ENCODE assay signal across 17 cellular contexts in the genomic region with DNA sequence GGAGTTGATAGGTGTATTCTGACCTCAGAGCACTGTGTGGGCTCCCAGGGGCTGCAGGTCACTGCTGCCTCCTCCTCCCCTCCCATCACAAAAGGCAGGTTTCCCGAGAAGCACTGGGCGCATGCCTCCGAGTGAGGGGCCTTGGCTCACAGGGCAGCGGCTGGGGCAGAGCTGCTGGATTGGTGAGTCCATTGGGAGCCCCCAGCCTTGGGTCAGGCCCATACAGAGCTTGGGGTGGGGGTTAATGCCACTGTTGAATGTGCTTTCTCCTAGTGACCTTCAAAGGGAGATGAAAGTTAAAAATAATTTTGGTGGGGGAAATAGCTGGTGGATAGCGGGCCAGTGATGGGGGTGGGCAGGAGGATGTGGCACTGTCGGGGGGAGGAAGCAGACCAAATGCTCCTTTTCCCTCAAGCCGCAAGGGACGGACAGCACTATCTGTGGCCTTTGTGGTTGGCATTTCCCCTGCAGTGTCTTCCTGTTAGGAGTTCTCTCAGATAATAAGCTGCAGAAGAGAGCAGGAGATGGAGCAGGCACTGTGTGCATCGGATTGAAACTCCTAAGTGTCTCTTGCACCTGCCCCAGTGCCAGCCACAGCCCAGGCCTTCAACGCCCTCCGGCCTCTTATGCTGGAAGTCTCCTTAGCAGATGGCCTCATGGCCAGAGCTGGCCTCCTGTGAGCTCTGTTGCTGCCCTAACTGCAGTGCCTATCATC. TPM values are rescaled to one million over a fixed set of nuclear protein-coding genes. Genes with fewer than 3 reads are reported as not detected.
DNase-seq lines count a peak whose midpoint lies in the region; TF ChIP-seq lines count a peak whose summit lies in the region.
"Had no signal": no experiment of that assay in that cellular context is flagged by ENCODE, and none has a peak within 500 bp of the region (broad histone marks: within the 10 kb centered on the region; RNA-seq: fewer than 3 reads in every experiment).

No MANE protein-coding gene starts in this region.

- POLR2A ChIA-PET in GM10248 (lab: Yijun Ruan, JAX), result interaction anchor here (0.9 kb wide), 1 partner anchor 38 kb away, joined by 3 read pairs; no protein-coding TSS in a partner anchor

- peak overlapping the region; percentile 6 to 69 (median 26) for H3K27ac Mint-ChIP-seq in immature natural killer cell
- H3K27ac Mint-ChIP-seq: activated T-cell treated with anti-CD3 and anti-CD28 coated beads, Interleukin-2, amount 50 U/mL, for 72 hours had no signal

- peak overlapping the region in 6 of 11 experiments; percentile 24 to 54 (median 46); a peak in 8 of 22 replicates for H3K9ac ChIP-seq in BLaER1 treated with 17β-estradiol and CSF1 and Interleukin-3, amounts not matched to agents 10 nM and 100 nM

- H3K27me3 Mint-ChIP-seq in immature natural killer cell (ENCODE audit: low read depth in 3 of 3), result peaks cover 2 to 8% (median 7%) of the 10 kb centered on the region in 3 donors

- no peaks in the 10 kb centered on the region for H3K9me3 Mint-ChIP-seq in immature natural killer cell
- H3K9me3 Mint-ChIP-seq: activated T-cell treated with anti-CD3 and anti-CD28 coated beads, Interleukin-2, amount 50 U/mL, for 72 hours had no signal

- H3K27ac ChIP-seq in BLaER1 treated with 17β-estradiol and CSF1 and Interleukin-3, amounts not matched to agents 10 nM and 100 nM, result peak overlapping the region in 7 of 11 experiments; percentile 13 to 67 (median 33); a peak in 11 of 22 replicates
- H3K27ac ChIP-seq in sigmoid colon, result no peak overlapping the region
- H3K27ac ChIP-seq: epithelial cell of prostate, vagina had no signal

- intact Hi-C loops in sigmoid colon (cut with DNase I), result no loop called here

- peak overlapping the region; percentile 82 to 97 (median 93) for H3K4me2 ChIP-seq in BLaER1 treated with 17β-estradiol and CSF1 and Interleukin-3, amounts not matched to agents 10 nM and 100 nM
- H3K4me2 ChIP-seq: smooth muscle cell had no signal

- peak overlapping the region; percentile 24 to 81 (median 72) for H3K4me3 Mint-ChIP-seq in immature natural killer cell
- H3K4me3 Mint-ChIP-seq: activated T-cell treated with anti-CD3 and anti-CD28 coated beads, Interleukin-2, amount 50 U/mL, for 72 hours had no signal

- no peak for TF ChIP-seq CTCF in sigmoid colon (IDR thresholded peaks at IDR 0.05)
- TF ChIP-seq CTCF in GM10248 (IDR thresholded peaks at IDR 0.05; ENCODE audit: control extremely low read depth, extremely low read depth, low read depth, missing control alignments), result no peak

- H3K4me3 ChIP-seq in BLaER1 treated with 17β-estradiol and CSF1 and Interleukin-3, amounts not matched to agents 10 nM and 100 nM, result peak overlapping the region in 8 of 10 experiments; percentile 12 to 44 (median 27); a peak in 12 of 20 replicates
- H3K4me3 ChIP-seq in sigmoid colon, result no peak overlapping the region
- H3K4me3 ChIP-seq: smooth muscle cell, vagina had no signal

- H3K4me1 Mint-ChIP-seq in immature natural killer cell, result peaks cover 33 to 54% of the 10 kb centered on the region in 2 donors

- peaks cover 30 to 90% (median 60%) of the 10 kb centered on the region in 11 experiments; a peak in 21 of 22 replicates for H4K20me1 ChIP-seq in BLaER1 treated with 17β-estradiol and CSF1 and Interleukin-3, amounts not matched to agents 10 nM and 100 nM

- no peak for TF ChIP-seq EP300 in sigmoid colon (IDR thresholded peaks at IDR 0.05)

- peaks cover 0 to 5% (median 3%) of the 10 kb centered on the region in 11 experiments; a peak in 10 of 22 replicates for H3K9me3 ChIP-seq in BLaER1 treated with 17β-estradiol and CSF1 and Interleukin-3, amounts not matched to agents 10 nM and 100 nM (replicated peaks in 1 of 11)
- H3K9me3 ChIP-seq in sigmoid colon, result no peaks in the 10 kb centered on the region
- H3K9me3 ChIP-seq: BE2C, vagina had no signal

- H3K27me3 ChIP-seq in BLaER1 treated with 17β-estradiol and CSF1 and Interleukin-3, amounts not matched to agents 10 nM and 100 nM, result peaks cover 23 to 100% (median 43%) of the 10 kb centered on the region in 11 experiments
- peaks cover 5 to 27% (median 10%) of the 10 kb centered on the region in 3 donors for H3K27me3 ChIP-seq in sigmoid colon
- H3K27me3 ChIP-seq: vagina had no signal

- WGBS in sigmoid colon, 2 donors, result 58 to 89% methylated on average over 11 of the region's 11 CpGs

- CTCF ChIA-PET in GM10248 (lab: Yijun Ruan, JAX), result interaction anchor here (1.0 to 1.3 kb wide), 3 partner anchors 10 to 37 kb away, joined by 3 to 4 read pairs (median 3); no protein-coding TSS in a partner anchor

- no peak for TF ChIP-seq POLR2A in sigmoid colon (IDR thresholded peaks at IDR 0.05)

- no peaks in the 10 kb centered on the region for H3K36me3 Mint-ChIP-seq in immature natural killer cell

- H3K4me1 ChIP-seq in BLaER1 treated with 17β-estradiol and CSF1 and Interleukin-3, amounts not matched to agents 10 nM and 100 nM, result peaks cover 59 to 94% (median 89%) of the 10 kb centered on the region in 10 experiments
- peaks cover 0 to 19% (median 16%) of the 10 kb centered on the region in 4 donors for H3K4me1 ChIP-seq in sigmoid colon
- H3K4me1 ChIP-seq: BE2C had no signal

- DNase-seq in GDM1 (lab: John Stamatoyannopoulos, UW) (peak; percentile 83), OCI-M1 (lab: John Stamatoyannopoulos, UW) (peak; percentile 85), immature natural killer cell (peak in 2 of 3 donors; percentile 6 to 7), NCI-H82 treated with DMSO at 0.1 percent for 48 hours (lab: John Stamatoyannopoulos, UW; ENCODE audit: unreplicated experiment) (no peak), sigmoid colon (no peak), GM10248 (ENCODE audit: extremely low spot score) (no peak), ecto neural progenitor cell (ENCODE audit: low spot score) (no peak)
- DNase-seq: activated CD4-positive, alpha-beta T cell treated with anti-CD3 and anti-CD28 coated beads, Interleukin-2, amount 50 U/mL, for 1 hour; activated T-cell treated with anti-CD3 and anti-CD28 coated beads, Interleukin-2, amount 50 U/mL, for 72 hours; BE2C; DMS79 treated with DMSO at 0.1 percent for 48 hours; NCI-H1694 treated with DMSO at 0.1 percent for 48 hours; NCI-H510A had no signal

- H3K36me3 ChIP-seq in BLaER1 treated with 17β-estradiol and CSF1 and Interleukin-3, amounts not matched to agents 10 nM and 100 nM, result no peaks in the 10 kb centered on the region
- no peaks in the 10 kb centered on the region for H3K36me3 ChIP-seq in sigmoid colon
- H3K36me3 ChIP-seq: BE2C, vagina had no signal

RNA-seq across cellular contexts. Expression of a gene that starts 3.2 kb away (rescaled TPM):
- polyA plus RNA-seq in immature natural killer cell, result 1 to 10 TPM in 2 of 3 donors, not detected in 1; 2.2 to 2.9 TPM
- total RNA-seq in sigmoid colon, result 1 to 10 TPM in 2 of 4 donors, under 1 TPM in 2; 0.81 to 1.1 (median 1.0) TPM
- 1 to 10 TPM in 2 of 3 donors, under 1 TPM in 1; 0.92 to 3.3 (median 3.0) TPM for polyA plus RNA-seq in sigmoid colon

RNA-seq across cellular contexts. Expression of a gene that starts 36.0 kb away (rescaled TPM):
- polyA plus RNA-seq in immature natural killer cell (1 to 10 TPM in 2 of 3 donors, under 1 TPM in 1; 0.27 to 6.4 (median 5.1) TPM), sigmoid colon (100 to 1,000 TPM in 1 of 3 donors, 10 to 100 TPM in 2; 45.0 to 124 (median 85.1) TPM)
- total RNA-seq in sigmoid colon, result 10 to 100 TPM; 13.3 to 21.3 (median 17.7) TPM

RNA-seq across cellular contexts. Expression of a gene that starts 36.1 kb away (rescaled TPM):
- polyA plus RNA-seq in immature natural killer cell, result 10 to 100 TPM; 13.1 to 25.5 (median 16.9) TPM
- total RNA-seq in sigmoid colon, result 1 to 10 TPM; 2.0 to 8.9 (median 4.2) TPM
- polyA plus RNA-seq in sigmoid colon, result 10 to 100 TPM in 1 of 3 donors, 1 to 10 TPM in 2; 4.8 to 12.8 (median 6.7) TPM

Comparison
In these comparisons a context has a peak if more than half of its experiments do, and no peak if none do; other contexts are left out.
1. H3K27ac ChIP-seq: peak in BLaER1 treated with 17β-estradiol and CSF1 and Interleukin-3, amounts not matched to agents 10 nM and 100 nM (7 of 11); none in sigmoid colon (0 of 4).
2. H3K4me3 ChIP-seq: peak in BLaER1 treated with 17β-estradiol and CSF1 and Interleukin-3, amounts not matched to agents 10 nM and 100 nM (8 of 10); none in sigmoid colon (0 of 4).
3. DNase-seq: peak in GDM1 (single experiment), OCI-M1 (single experiment) and immature natural killer cell (2 of 3); none in NCI-H82 treated with DMSO at 0.1 percent for 48 hours (single experiment), sigmoid colon (single experiment), GM10248 (single experiment) and ecto neural progenitor cell (single experiment).
4. RNA of a gene that starts 36.0 kb away (polyA plus RNA-seq): 45.0 to 124 TPM in sigmoid colon; 0.27 to 6.4 TPM in immature natural killer cell; every median in the first group is over 4 times any median in the second.